Comparison of ENCODE assay signal across 11 cellular contexts in genomic region chr11:6219359-6219758, GRCh38. TPM values are rescaled to one million over a fixed set of nuclear protein-coding genes. Genes with fewer than 3 reads are reported as not detected.
DNase-seq lines count a peak whose midpoint lies in the region; ATAC-seq and TF ChIP-seq lines count a peak whose summit lies in the region.
"Had no signal": no experiment of that assay in that cellular context is flagged by ENCODE, and none has a peak within 500 bp of the region (broad histone marks: within the 10 kb centered on the region; RNA-seq: fewer than 3 reads in every experiment).

No MANE protein-coding gene starts in this region.

- H3K36me3 ChIP-seq in suprapubic skin = peaks cover 72% of the 10 kb centered on the region

- TF ChIP-seq CTCF in HFFc6 (IDR thresholded peaks at IDR 0.05) (no peak), astrocyte of the spinal cord (IDR thresholded peaks at IDR 0.05; ENCODE audit: low read depth, low read length) (no peak), suprapubic skin (IDR thresholded peaks at IDR 0.05) (no peak)

- H3K27me3 ChIP-seq in suprapubic skin = no peaks in the 10 kb centered on the region

- H3K27ac Mint-ChIP-seq in HFFc6 = peak overlapping the region; percentile 72
- H3K27ac Mint-ChIP-seq: nephron had no signal

- WGBS in suprapubic skin = 17% methylated on average over 2 of the region's 2 CpGs

- H3K27ac ChIP-seq in suprapubic skin = peak overlapping the region; percentile 14

- peaks cover 19% of the 10 kb centered on the region; the same call in 1 of the 2 replicates for H3K36me3 Mint-ChIP-seq in HFFc6 (ENCODE audit: low read depth)

- no peaks in the 10 kb centered on the region; the same call in 1 of the 2 replicates for H3K27me3 Mint-ChIP-seq in HFFc6 (ENCODE audit: insufficient read depth)

- no peaks in the 10 kb centered on the region for H3K9me3 Mint-ChIP-seq in HFFc6
- H3K9me3 Mint-ChIP-seq: nephron had no signal

- in situ Hi-C loops in astrocyte of the spinal cord (cut with HindIII; ENCODE audit: low sequenced_read_pairs) = no loop called here

- no peaks in the 10 kb centered on the region for H3K9me3 ChIP-seq in suprapubic skin

- no peak for TF ChIP-seq POLR2A in suprapubic skin (IDR thresholded peaks at IDR 0.05)

- no peak overlapping the region for H3K4me3 Mint-ChIP-seq in HFFc6
- H3K4me3 Mint-ChIP-seq: nephron had no signal

- no peak for TF ChIP-seq EP300 in suprapubic skin (IDR thresholded peaks at IDR 0.05)

- H3K4me1 ChIP-seq in suprapubic skin = peaks cover 15% of the 10 kb centered on the region

- ATAC-seq in HG03159 (IDR thresholded peaks at IDR 0.05; ENCODE audit: unreplicated experiment) = no peak
- ATAC-seq: GM12878 had no signal

- DNase-seq in HFFc6 = peak; percentile 94
- peak; percentile 87 for DNase-seq in astrocyte of the spinal cord (ENCODE audit: low read depth, low spot score)
- peak; percentile 28 for DNase-seq in iPS-NIHi7 (ENCODE audit: extremely low spot score)
- no peak for DNase-seq in suprapubic skin (ENCODE audit: low spot score in 2 of 2)
- DNase-seq in GM19240 (ENCODE audit: insufficient read length, low spot score) = no peak
- DNase-seq in NCI-H2171 (lab: John Stamatoyannopoulos, UW) = no peak
- DNase-seq in GM19238 (ENCODE audit: insufficient read length, low spot score) = no peak
- DNase-seq: activated CD4-positive, alpha-beta T cell treated with anti-CD3 and anti-CD28 coated beads, Interleukin-2, amount 50 U/mL, for 48 hours had no signal

- H3K4me1 Mint-ChIP-seq in HFFc6 (ENCODE audit: low read depth) = peaks cover 16% of the 10 kb centered on the region
- H3K4me1 Mint-ChIP-seq: nephron had no signal

- no peak overlapping the region for H3K4me3 ChIP-seq in astrocyte of the spinal cord (ENCODE audit: low read depth, low read length)
- H3K4me3 ChIP-seq in suprapubic skin = no peak overlapping the region
- H3K4me3 ChIP-seq: GM12878 had no signal

RNA-seq across cellular contexts. Expression of gene C11orf42, which starts 14.0 kb away (rescaled TPM):
- total RNA-seq in HFFc6 (2021; fragmentation: NEBNext Ultra II Directional; extraction: Animal tissue kit (Norgen Biotek cat#: 25700)) = not detected
- not detected for total RNA-seq in suprapubic skin
- total RNA-seq: GM12878 had no signal

RNA-seq across cellular contexts. Expression of gene FHIP1B, which starts 15.1 kb away (rescaled TPM):
- 10 to 100 TPM; 12.7 to 15.6 (median 14.7) TPM for total RNA-seq in HFFc6 (2021; fragmentation: NEBNext Ultra II Directional; extraction: Animal tissue kit (Norgen Biotek cat#: 25700))
- 100 to 1,000 TPM in 2 of 4 donors, 10 to 100 TPM in 2; 67.8 to 133 (median 90.9) TPM for total RNA-seq in suprapubic skin

RNA-seq across cellular contexts. Expression of gene CNGA4, which starts 19.5 kb away (rescaled TPM):
- not detected for total RNA-seq in HFFc6 (2021; fragmentation: NEBNext Ultra II Directional; extraction: Animal tissue kit (Norgen Biotek cat#: 25700))
- total RNA-seq in suprapubic skin = not detected

RNA-seq across cellular contexts. Expression of gene OR52W1, which starts 20.3 kb away (rescaled TPM):
- not detected for total RNA-seq in HFFc6 (2021; fragmentation: NEBNext Ultra II Directional; extraction: Animal tissue kit (Norgen Biotek cat#: 25700))
- not detected for total RNA-seq in suprapubic skin
- total RNA-seq: GM12878 had no signal

RNA-seq across cellular contexts. Expression of gene CCKBR, which starts 40.3 kb away (rescaled TPM):
- total RNA-seq in HFFc6 (2021; fragmentation: NEBNext Ultra II Directional; extraction: Animal tissue kit (Norgen Biotek cat#: 25700)) = not detected
- 1 to 10 TPM in 1 of 4 donors, under 1 TPM in 1, not detected in 2; 0.25 to 3.0 TPM for total RNA-seq in suprapubic skin
- total RNA-seq: GM12878 had no signal

Comparison
In these comparisons a context has a peak if more than half of its experiments do, and no peak if none do; other contexts are left out.
1. DNase-seq: peak in HFFc6 (single experiment), astrocyte of the spinal cord (single experiment) and iPS-NIHi7 (single experiment); none in suprapubic skin (0 of 2), GM19240 (single experiment), NCI-H2171 (single experiment) and GM19238 (single experiment).
2. RNA of gene FHIP1B, which starts 15.1 kb away (total RNA-seq): 67.8 to 133 TPM in suprapubic skin; 12.7 to 15.6 TPM in HFFc6; every median in the first group is over 4 times any median in the second.